Comparison of ENCODE assay signal across 8 cellular contexts in genomic region chr12:49061916-49062315, GRCh38. TPM values are rescaled to one million over a fixed set of nuclear protein-coding genes. Genes with fewer than 3 reads are reported as not detected.
DNase-seq lines count a peak whose midpoint lies in the region; ATAC-seq and TF ChIP-seq lines count a peak whose summit lies in the region.
"Not testable (repeated sequence)": the region's sequence is repeated elsewhere in the genome, so short reads cannot be mapped to it uniquely, and the experiment has no call there.
"Had no signal": no experiment of that assay in that cellular context is flagged by ENCODE, and none has a peak within 500 bp of the region (broad histone marks: within the 10 kb centered on the region; RNA-seq: fewer than 3 reads in every experiment).

No MANE protein-coding gene starts in this region.

- H3K4me3 ChIP-seq in DOHH2 (ENCODE audit: low read length), result peak overlapping the region; percentile 92
- H3K4me3 ChIP-seq in NB4 (ENCODE audit: low read depth, low read length), result peak overlapping the region; percentile 81
- not testable (repeated sequence) for H3K4me3 ChIP-seq in gastrocnemius medialis

- not testable (repeated sequence) for H3K9me2 ChIP-seq in DOHH2 (replicated peaks; ENCODE audit: control insufficient read depth, low read length)

- TF ChIP-seq POLR2A in NB4 (IDR thresholded peaks at IDR 0.05; ENCODE audit: extremely low read depth, insufficient read length); gastrocnemius medialis (IDR thresholded peaks at IDR 0.05): not testable (repeated sequence)

- POLR2A ChIA-PET in activated B cell treated with CpG ODN at 0.5 μM for 24 hours (lab: Charles Lee), result not testable (repeated sequence)

- not testable (repeated sequence) for H3K9me3 Mint-ChIP-seq in activated B cell treated with CpG ODN at 0.5 μM for 24 hours; activated T-helper 2 cell treated with anti-CD3 and anti-CD28 coated beads, Interferon-gamma antibody, Interleukin-2, Interleukin-4, amounts not matched to agents 10 μg/mL and 5 μg/mL and 100 μg/mL, durations not matched to agents 14 hours and 24 hours and 36 hours; central memory CD8-positive, alpha-beta T cell; mesothelial cell of epicardium

- not testable (repeated sequence) for H3K27me3 ChIP-seq in DOHH2 (ENCODE audit: control insufficient read depth, low read length); gastrocnemius medialis

- H3K27ac ChIP-seq in DOHH2 (ENCODE audit: low read depth, low read length), result not testable (repeated sequence)
- peak overlapping the region in 3 of 4 donors; percentile 97 to 100 (median 100) for H3K27ac ChIP-seq in gastrocnemius medialis

- peaks cover 22% of the 10 kb centered on the region for H3K36me3 ChIP-seq in DOHH2 (ENCODE audit: control insufficient read depth, low read length)
- not testable (repeated sequence) for H3K36me3 ChIP-seq in gastrocnemius medialis

- not testable (repeated sequence) for H3K27me3 Mint-ChIP-seq in activated B cell treated with CpG ODN at 0.5 μM for 24 hours; activated T-helper 2 cell treated with anti-CD3 and anti-CD28 coated beads, Interferon-gamma antibody, Interleukin-2, Interleukin-4, amounts not matched to agents 10 μg/mL and 5 μg/mL and 100 μg/mL, durations not matched to agents 14 hours and 24 hours and 36 hours (ENCODE audit: low read depth); central memory CD8-positive, alpha-beta T cell; mesothelial cell of epicardium (ENCODE audit: low read depth)

- H3K9me3 ChIP-seq in DOHH2 (ENCODE audit: control insufficient read depth, insufficient read depth, low read length); gastrocnemius medialis: not testable (repeated sequence)

- not testable (repeated sequence) for H3F3A ChIP-seq in DOHH2 (ENCODE audit: control insufficient read depth, insufficient read depth)

- peaks cover 50% of the 10 kb centered on the region for H3K79me2 ChIP-seq in DOHH2 (ENCODE audit: control insufficient read depth, low read length)

- in situ Hi-C loops in gastrocnemius medialis (cut with MboI; ENCODE audit: low sequenced_read_pairs in 4 of 4), result loop anchor here in 2 of 4 donors (10.0 kb wide), 2 partner anchors 53 to 173 kb away; partner anchors contain the start of gene LMBR1L (in 2 of the 2)

- H3K4me1 Mint-ChIP-seq in activated B cell treated with CpG ODN at 0.5 μM for 24 hours (peaks cover 36% of the 10 kb centered on the region), mesothelial cell of epicardium (peaks cover 33% of the 10 kb centered on the region)
- H3K4me1 Mint-ChIP-seq in activated T-helper 2 cell treated with anti-CD3 and anti-CD28 coated beads, Interferon-gamma antibody, Interleukin-2, Interleukin-4, amounts not matched to agents 10 μg/mL and 5 μg/mL and 100 μg/mL, durations not matched to agents 14 hours and 24 hours and 36 hours (ENCODE audit: low read depth), result peaks cover 28% of the 10 kb centered on the region
- peaks cover 37% of the 10 kb centered on the region for H3K4me1 Mint-ChIP-seq in central memory CD8-positive, alpha-beta T cell

- TF ChIP-seq CTCF in DOHH2 (IDR thresholded peaks at IDR 0.05; ENCODE audit: low read depth, low read length, poor library complexity, severe bottlenecking); NB4 (IDR thresholded peaks at IDR 0.05; ENCODE audit: low read depth, low read length); activated B cell treated with CpG ODN at 0.5 μM for 24 hours (IDR thresholded peaks at IDR 0.05); mesothelial cell of epicardium (IDR thresholded peaks at IDR 0.05; ENCODE audit: unreplicated experiment); gastrocnemius medialis (IDR thresholded peaks at IDR 0.05 in 4 of 5, conservative IDR thresholded peaks at IDR 0.05 in 1 of 5): not testable (repeated sequence)

- H3K27ac Mint-ChIP-seq in activated B cell treated with CpG ODN at 0.5 μM for 24 hours; activated T-helper 2 cell treated with anti-CD3 and anti-CD28 coated beads, Interferon-gamma antibody, Interleukin-2, Interleukin-4, amounts not matched to agents 10 μg/mL and 5 μg/mL and 100 μg/mL, durations not matched to agents 14 hours and 24 hours and 36 hours; central memory CD8-positive, alpha-beta T cell (ENCODE audit: low read depth); mesothelial cell of epicardium: not testable (repeated sequence)

- peak overlapping the region; percentile 82 for H3K4me2 ChIP-seq in DOHH2 (ENCODE audit: low read length)

- ATAC-seq in activated B cell treated with CpG ODN at 0.5 μM for 24 hours (ENCODE audit: low read depth); central memory CD8-positive, alpha-beta T cell (replicated peaks; ENCODE audit: extremely low read depth, poor library complexity, severe bottlenecking); gastrocnemius medialis: not testable (repeated sequence)

- H3K4me1 ChIP-seq in DOHH2 (ENCODE audit: control insufficient read depth, low read length) (peaks cover 28% of the 10 kb centered on the region), gastrocnemius medialis (peaks cover 26 to 31% of the 10 kb centered on the region in 2 donors)

- intact Hi-C loops in activated B cell treated with CpG ODN at 0.5 μM for 24 hours (cut with micrococcal nuclease) (loop anchor here (2.0 to 10.0 kb wide), 4 partner anchors 49 to 283 kb away; partner anchors contain the start of genes DDN, DNAJC22, LMBR1L and TUBA1A), gastrocnemius medialis (cut with DNase I; ENCODE audit: low total_unique reads) (loop anchor here (2.0 to 5.0 kb wide), 4 partner anchors 49 to 345 kb away; partner anchors contain the start of genes CCNT1, LMBR1L and TUBA1B)
- intact Hi-C loops in activated T-helper 2 cell treated with anti-CD3 and anti-CD28 coated beads, Interferon-gamma antibody, Interleukin-2, Interleukin-4, amounts not matched to agents 10 μg/mL and 5 μg/mL and 100 μg/mL, durations not matched to agents 14 hours and 24 hours and 36 hours (cut with micrococcal nuclease), result loop anchor here (2.0 to 5.0 kb wide), 2 partner anchors 125 to 173 kb away; partner anchors contain the start of gene TUBA1A

- peaks cover 15% of the 10 kb centered on the region for H4K20me1 ChIP-seq in DOHH2 (ENCODE audit: control insufficient read depth, insufficient read depth, low read depth, low read length)

- H3K4me3 Mint-ChIP-seq in activated B cell treated with CpG ODN at 0.5 μM for 24 hours, result peak overlapping the region; percentile 97
- H3K4me3 Mint-ChIP-seq in activated T-helper 2 cell treated with anti-CD3 and anti-CD28 coated beads, Interferon-gamma antibody, Interleukin-2, Interleukin-4, amounts not matched to agents 10 μg/mL and 5 μg/mL and 100 μg/mL, durations not matched to agents 14 hours and 24 hours and 36 hours (ENCODE audit: low read depth), result peak overlapping the region; percentile 91
- peak overlapping the region; percentile 18 for H3K4me3 Mint-ChIP-seq in central memory CD8-positive, alpha-beta T cell
- H3K4me3 Mint-ChIP-seq in mesothelial cell of epicardium, result peak overlapping the region; percentile 95

- CTCF ChIA-PET in activated B cell treated with CpG ODN at 0.5 μM for 24 hours (lab: Charles Lee), result interaction anchor here (4.3 to 6.7 kb wide), 2 partner anchors 32 to 38 kb away, joined by 55 to 79 read pairs; partner anchors contain the start of gene DHH

- peaks cover 10% of the 10 kb centered on the region for H3K36me3 Mint-ChIP-seq in activated B cell treated with CpG ODN at 0.5 μM for 24 hours (ENCODE audit: low read depth)
- peaks cover 35% of the 10 kb centered on the region for H3K36me3 Mint-ChIP-seq in activated T-helper 2 cell treated with anti-CD3 and anti-CD28 coated beads, Interferon-gamma antibody, Interleukin-2, Interleukin-4, amounts not matched to agents 10 μg/mL and 5 μg/mL and 100 μg/mL, durations not matched to agents 14 hours and 24 hours and 36 hours (ENCODE audit: low read depth)
- H3K36me3 Mint-ChIP-seq in central memory CD8-positive, alpha-beta T cell (ENCODE audit: insufficient read depth), result peaks cover 23% of the 10 kb centered on the region
- not testable (repeated sequence) for H3K36me3 Mint-ChIP-seq in mesothelial cell of epicardium

- DNase-seq in NB4 (ENCODE audit: low read depth); activated B cell treated with CpG ODN at 0.5 μM for 24 hours; activated T-helper 2 cell treated with anti-CD3 and anti-CD28 coated beads, Interferon-gamma antibody, Interleukin-2, Interleukin-4, amounts not matched to agents 10 μg/mL and 5 μg/mL and 100 μg/mL, durations not matched to agents 14 hours and 24 hours and 36 hours (ENCODE audit: low spot score); central memory CD8-positive, alpha-beta T cell (ENCODE audit: low spot score in 2 of 2); mesothelial cell of epicardium (ENCODE audit: low spot score in 2 of 2, unreplicated experiment in 2 of 2); gastrocnemius medialis: not testable (repeated sequence)

RNA-seq across cellular contexts. Expression of gene KMT2D, which starts 1.3 kb away (rescaled TPM):
- 127 and 136 TPM in 2 replicates for total RNA-seq in activated B cell treated with CpG ODN at 0.5 μM for 24 hours
- total RNA-seq in activated T-helper 2 cell treated with anti-CD3 and anti-CD28 coated beads, Interferon-gamma antibody, Interleukin-2, Interleukin-4, amounts not matched to agents 10 μg/mL and 5 μg/mL and 100 μg/mL, durations not matched to agents 14 hours and 24 hours and 36 hours, result 93.3 and 100 TPM in 2 replicates
- 125 to 137 TPM (median 136 TPM) in 3 replicates for total RNA-seq in mesothelial cell of epicardium
- total RNA-seq in gastrocnemius medialis, result 10 to 100 TPM; 36.0 to 99.0 (median 71.3) TPM

RNA-seq across cellular contexts. Expression of gene RHEBL1, which starts 7.9 kb away (rescaled TPM):
- total RNA-seq in activated B cell treated with CpG ODN at 0.5 μM for 24 hours (3.2 and 3.3 TPM in 2 replicates), mesothelial cell of epicardium (0.43 to 0.60 TPM (median 0.53 TPM) in 3 replicates), gastrocnemius medialis (under 1 TPM in 2 of 4 donors, not detected in 2; 0.46 to 0.71 TPM)
- 14.2 and 16.0 TPM in 2 replicates for total RNA-seq in activated T-helper 2 cell treated with anti-CD3 and anti-CD28 coated beads, Interferon-gamma antibody, Interleukin-2, Interleukin-4, amounts not matched to agents 10 μg/mL and 5 μg/mL and 100 μg/mL, durations not matched to agents 14 hours and 24 hours and 36 hours

RNA-seq across cellular contexts. Expression of gene DHH, which starts 32.7 kb away (rescaled TPM):
- 0.09 TPM in 1 of 2 replicates, not detected in the other for total RNA-seq in activated B cell treated with CpG ODN at 0.5 μM for 24 hours
- not detected in 2 replicates for total RNA-seq in activated T-helper 2 cell treated with anti-CD3 and anti-CD28 coated beads, Interferon-gamma antibody, Interleukin-2, Interleukin-4, amounts not matched to agents 10 μg/mL and 5 μg/mL and 100 μg/mL, durations not matched to agents 14 hours and 24 hours and 36 hours
- 0.38 to 0.63 TPM (median 0.49 TPM) in 3 replicates for total RNA-seq in mesothelial cell of epicardium
- under 1 TPM in 3 of 4 donors, not detected in 1; 0.09 to 0.36 (median 0.15) TPM for total RNA-seq in gastrocnemius medialis
- total RNA-seq: M059J had no signal

RNA-seq across cellular contexts. Expression of gene PRKAG1, which starts 43.3 kb away (rescaled TPM):
- total RNA-seq in activated B cell treated with CpG ODN at 0.5 μM for 24 hours (55.3 and 70.5 TPM in 2 replicates), mesothelial cell of epicardium (58.7 to 61.8 TPM (median 59.4 TPM) in 3 replicates), gastrocnemius medialis (10 to 100 TPM; 67.4 to 97.7 (median 83.9) TPM)
- 65.1 and 65.7 TPM in 2 replicates for total RNA-seq in activated T-helper 2 cell treated with anti-CD3 and anti-CD28 coated beads, Interferon-gamma antibody, Interleukin-2, Interleukin-4, amounts not matched to agents 10 μg/mL and 5 μg/mL and 100 μg/mL, durations not matched to agents 14 hours and 24 hours and 36 hours

RNA-seq across cellular contexts. Expression of gene LMBR1L, which starts 48.7 kb away (rescaled TPM):
- total RNA-seq in activated B cell treated with CpG ODN at 0.5 μM for 24 hours (64.2 and 79.9 TPM in 2 replicates), mesothelial cell of epicardium (142 to 160 TPM (median 149 TPM) in 3 replicates), gastrocnemius medialis (10 to 100 TPM; 11.1 to 27.2 (median 15.9) TPM)
- total RNA-seq in activated T-helper 2 cell treated with anti-CD3 and anti-CD28 coated beads, Interferon-gamma antibody, Interleukin-2, Interleukin-4, amounts not matched to agents 10 μg/mL and 5 μg/mL and 100 μg/mL, durations not matched to agents 14 hours and 24 hours and 36 hours, result 47.1 and 53.5 TPM in 2 replicates

Comparison
In these comparisons a context has a peak if more than half of its experiments do, and no peak if none do; other contexts are left out.
1. H3K4me3 Mint-ChIP-seq: peak in every context shown above with its lines; median percentile 97 in activated B cell treated with CpG ODN at 0.5 μM for 24 hours; 95 in mesothelial cell of epicardium; 91 in activated T-helper 2 cell treated with anti-CD3 and anti-CD28 coated beads, Interferon-gamma antibody, Interleukin-2, Interleukin-4, amounts not matched to agents 10 μg/mL and 5 μg/mL and 100 μg/mL, durations not matched to agents 14 hours and 24 hours and 36 hours; 18 in central memory CD8-positive, alpha-beta T cell.